ENCODE assay signal across 1 cellular context in the genomic region with DNA sequence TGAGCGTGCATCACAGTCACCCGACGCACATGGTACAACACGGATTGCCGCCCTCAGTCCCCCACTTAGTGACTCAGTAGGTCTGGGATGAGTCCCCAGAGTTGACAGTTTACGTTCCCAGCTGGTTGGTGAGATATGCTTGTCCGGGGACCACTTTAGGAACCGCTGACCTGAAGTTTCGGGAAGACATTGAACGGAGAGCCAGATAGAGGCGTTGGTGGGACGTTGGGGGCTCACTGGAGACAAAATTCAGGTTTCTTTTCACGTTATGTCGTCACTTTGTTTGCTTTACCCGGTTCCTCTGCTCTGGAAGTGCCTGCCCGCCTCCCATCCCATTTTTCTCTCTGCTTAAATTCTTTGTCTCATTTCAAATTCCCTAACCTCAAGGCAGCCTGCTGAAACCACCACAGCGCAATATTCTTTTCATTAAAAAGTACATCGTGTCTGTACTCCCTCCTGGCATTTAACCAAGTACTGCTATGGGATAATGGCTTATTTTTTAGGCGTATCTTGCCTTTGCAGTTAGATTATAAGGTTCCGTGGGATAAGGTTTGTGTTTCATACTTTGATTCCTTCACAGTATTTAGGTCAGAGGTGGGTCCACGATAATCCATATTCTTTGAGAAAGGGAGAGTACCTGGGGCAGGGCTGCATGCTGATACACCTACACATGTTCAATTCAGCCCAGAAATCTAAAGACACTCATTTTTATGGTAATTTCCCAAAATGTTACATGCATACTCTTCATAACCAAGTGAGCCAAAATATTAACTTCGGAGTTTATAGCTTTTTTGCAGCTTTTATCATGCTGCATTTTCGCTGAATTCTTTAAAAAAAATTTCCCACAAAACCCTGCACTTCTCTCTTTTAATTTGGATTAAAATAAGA.
TF ChIP-seq lines count a peak whose summit lies in the region.

No MANE protein-coding gene starts in this region.

TF ChIP-seq in H1, 55 proteins besides CTCF, POLR2A, EP300 and RAD21:
- TF ChIP-seq SAP30 (IDR thresholded peaks at IDR 0.05; ENCODE audit: insufficient read depth, insufficient replicate concordance, low read length), result peak; percentile 40
- no peak for TF ChIP-seq CTBP2 (IDR thresholded peaks at IDR 0.05; ENCODE audit: borderline replicate concordance, insufficient read depth, insufficient read length, low read length)
- TF ChIP-seq, protein P1, sequence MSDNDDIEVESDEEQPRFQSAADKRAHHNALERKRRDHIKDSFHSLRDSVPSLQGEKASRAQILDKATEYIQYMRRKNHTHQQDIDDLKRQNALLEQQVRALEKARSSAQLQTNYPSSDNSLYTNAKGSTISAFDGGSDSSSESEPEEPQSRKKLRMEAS (IDR thresholded peaks at IDR 0.05), result peak; percentile 91
- no peak for TF ChIP-seq SIN3A (conservative IDR thresholded peaks at IDR 0.05 in 1 of 2, IDR thresholded peaks at IDR 0.05 in 1 of 2; ENCODE audit: low read depth in 1 of 2, low read length in 2 of 2)
- no peak for TF ChIP-seq TAF1 (IDR thresholded peaks at IDR 0.05; ENCODE audit: low read depth, low read length)
- TF ChIP-seq SIX5 (IDR thresholded peaks at IDR 0.05; ENCODE audit: low read depth, low read length), result no peak
- no peak for TF ChIP-seq EZH2 (IDR thresholded peaks at IDR 0.05; ENCODE audit: low read depth, low read length, severe bottlenecking)
- no peak for TF ChIP-seq KDM1A (IDR thresholded peaks at IDR 0.05; ENCODE audit: borderline replicate concordance, low read length)
- TF ChIP-seq GTF2F1 (IDR thresholded peaks at IDR 0.05; ENCODE audit: borderline replicate concordance, low read depth, low read length), result no peak
- no peak for TF ChIP-seq MAFK (IDR thresholded peaks at IDR 0.05; ENCODE audit: low read depth, low read length)
- TF ChIP-seq YY1 (IDR thresholded peaks at IDR 0.05; ENCODE audit: low read depth, low read length), result no peak
- TF ChIP-seq, protein P2, sequence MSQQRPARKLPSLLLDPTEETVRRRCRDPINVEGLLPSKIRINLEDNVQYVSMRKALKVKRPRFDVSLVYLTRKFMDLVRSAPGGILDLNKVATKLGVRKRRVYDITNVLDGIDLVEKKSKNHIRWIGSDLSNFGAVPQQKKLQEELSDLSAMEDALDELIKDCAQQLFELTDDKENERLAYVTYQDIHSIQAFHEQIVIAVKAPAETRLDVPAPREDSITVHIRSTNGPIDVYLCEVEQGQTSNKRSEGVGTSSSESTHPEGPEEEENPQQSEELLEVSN (IDR thresholded peaks at IDR 0.05), result peak; percentile 94
- no peak for TF ChIP-seq HDAC6 (IDR thresholded peaks at IDR 0.05; ENCODE audit: low read depth, low read length)
- TF ChIP-seq FOSL1 (IDR thresholded peaks at IDR 0.05; ENCODE audit: insufficient read depth, low read depth, low read length), result no peak
- no peak for TF ChIP-seq SP1 (IDR thresholded peaks at IDR 0.05; ENCODE audit: low read depth, low read length)
- no peak for TF ChIP-seq SP4 (IDR thresholded peaks at IDR 0.05; ENCODE audit: low read length)
- TF ChIP-seq POU5F1 (IDR thresholded peaks at IDR 0.05; ENCODE audit: low read depth, low read length), result no peak
- no peak for TF ChIP-seq BACH1 (IDR thresholded peaks at IDR 0.05; ENCODE audit: low read length)
- TF ChIP-seq NRF1 (IDR thresholded peaks at IDR 0.05; ENCODE audit: low read depth, low read length), result no peak
- TF ChIP-seq, protein P3, sequence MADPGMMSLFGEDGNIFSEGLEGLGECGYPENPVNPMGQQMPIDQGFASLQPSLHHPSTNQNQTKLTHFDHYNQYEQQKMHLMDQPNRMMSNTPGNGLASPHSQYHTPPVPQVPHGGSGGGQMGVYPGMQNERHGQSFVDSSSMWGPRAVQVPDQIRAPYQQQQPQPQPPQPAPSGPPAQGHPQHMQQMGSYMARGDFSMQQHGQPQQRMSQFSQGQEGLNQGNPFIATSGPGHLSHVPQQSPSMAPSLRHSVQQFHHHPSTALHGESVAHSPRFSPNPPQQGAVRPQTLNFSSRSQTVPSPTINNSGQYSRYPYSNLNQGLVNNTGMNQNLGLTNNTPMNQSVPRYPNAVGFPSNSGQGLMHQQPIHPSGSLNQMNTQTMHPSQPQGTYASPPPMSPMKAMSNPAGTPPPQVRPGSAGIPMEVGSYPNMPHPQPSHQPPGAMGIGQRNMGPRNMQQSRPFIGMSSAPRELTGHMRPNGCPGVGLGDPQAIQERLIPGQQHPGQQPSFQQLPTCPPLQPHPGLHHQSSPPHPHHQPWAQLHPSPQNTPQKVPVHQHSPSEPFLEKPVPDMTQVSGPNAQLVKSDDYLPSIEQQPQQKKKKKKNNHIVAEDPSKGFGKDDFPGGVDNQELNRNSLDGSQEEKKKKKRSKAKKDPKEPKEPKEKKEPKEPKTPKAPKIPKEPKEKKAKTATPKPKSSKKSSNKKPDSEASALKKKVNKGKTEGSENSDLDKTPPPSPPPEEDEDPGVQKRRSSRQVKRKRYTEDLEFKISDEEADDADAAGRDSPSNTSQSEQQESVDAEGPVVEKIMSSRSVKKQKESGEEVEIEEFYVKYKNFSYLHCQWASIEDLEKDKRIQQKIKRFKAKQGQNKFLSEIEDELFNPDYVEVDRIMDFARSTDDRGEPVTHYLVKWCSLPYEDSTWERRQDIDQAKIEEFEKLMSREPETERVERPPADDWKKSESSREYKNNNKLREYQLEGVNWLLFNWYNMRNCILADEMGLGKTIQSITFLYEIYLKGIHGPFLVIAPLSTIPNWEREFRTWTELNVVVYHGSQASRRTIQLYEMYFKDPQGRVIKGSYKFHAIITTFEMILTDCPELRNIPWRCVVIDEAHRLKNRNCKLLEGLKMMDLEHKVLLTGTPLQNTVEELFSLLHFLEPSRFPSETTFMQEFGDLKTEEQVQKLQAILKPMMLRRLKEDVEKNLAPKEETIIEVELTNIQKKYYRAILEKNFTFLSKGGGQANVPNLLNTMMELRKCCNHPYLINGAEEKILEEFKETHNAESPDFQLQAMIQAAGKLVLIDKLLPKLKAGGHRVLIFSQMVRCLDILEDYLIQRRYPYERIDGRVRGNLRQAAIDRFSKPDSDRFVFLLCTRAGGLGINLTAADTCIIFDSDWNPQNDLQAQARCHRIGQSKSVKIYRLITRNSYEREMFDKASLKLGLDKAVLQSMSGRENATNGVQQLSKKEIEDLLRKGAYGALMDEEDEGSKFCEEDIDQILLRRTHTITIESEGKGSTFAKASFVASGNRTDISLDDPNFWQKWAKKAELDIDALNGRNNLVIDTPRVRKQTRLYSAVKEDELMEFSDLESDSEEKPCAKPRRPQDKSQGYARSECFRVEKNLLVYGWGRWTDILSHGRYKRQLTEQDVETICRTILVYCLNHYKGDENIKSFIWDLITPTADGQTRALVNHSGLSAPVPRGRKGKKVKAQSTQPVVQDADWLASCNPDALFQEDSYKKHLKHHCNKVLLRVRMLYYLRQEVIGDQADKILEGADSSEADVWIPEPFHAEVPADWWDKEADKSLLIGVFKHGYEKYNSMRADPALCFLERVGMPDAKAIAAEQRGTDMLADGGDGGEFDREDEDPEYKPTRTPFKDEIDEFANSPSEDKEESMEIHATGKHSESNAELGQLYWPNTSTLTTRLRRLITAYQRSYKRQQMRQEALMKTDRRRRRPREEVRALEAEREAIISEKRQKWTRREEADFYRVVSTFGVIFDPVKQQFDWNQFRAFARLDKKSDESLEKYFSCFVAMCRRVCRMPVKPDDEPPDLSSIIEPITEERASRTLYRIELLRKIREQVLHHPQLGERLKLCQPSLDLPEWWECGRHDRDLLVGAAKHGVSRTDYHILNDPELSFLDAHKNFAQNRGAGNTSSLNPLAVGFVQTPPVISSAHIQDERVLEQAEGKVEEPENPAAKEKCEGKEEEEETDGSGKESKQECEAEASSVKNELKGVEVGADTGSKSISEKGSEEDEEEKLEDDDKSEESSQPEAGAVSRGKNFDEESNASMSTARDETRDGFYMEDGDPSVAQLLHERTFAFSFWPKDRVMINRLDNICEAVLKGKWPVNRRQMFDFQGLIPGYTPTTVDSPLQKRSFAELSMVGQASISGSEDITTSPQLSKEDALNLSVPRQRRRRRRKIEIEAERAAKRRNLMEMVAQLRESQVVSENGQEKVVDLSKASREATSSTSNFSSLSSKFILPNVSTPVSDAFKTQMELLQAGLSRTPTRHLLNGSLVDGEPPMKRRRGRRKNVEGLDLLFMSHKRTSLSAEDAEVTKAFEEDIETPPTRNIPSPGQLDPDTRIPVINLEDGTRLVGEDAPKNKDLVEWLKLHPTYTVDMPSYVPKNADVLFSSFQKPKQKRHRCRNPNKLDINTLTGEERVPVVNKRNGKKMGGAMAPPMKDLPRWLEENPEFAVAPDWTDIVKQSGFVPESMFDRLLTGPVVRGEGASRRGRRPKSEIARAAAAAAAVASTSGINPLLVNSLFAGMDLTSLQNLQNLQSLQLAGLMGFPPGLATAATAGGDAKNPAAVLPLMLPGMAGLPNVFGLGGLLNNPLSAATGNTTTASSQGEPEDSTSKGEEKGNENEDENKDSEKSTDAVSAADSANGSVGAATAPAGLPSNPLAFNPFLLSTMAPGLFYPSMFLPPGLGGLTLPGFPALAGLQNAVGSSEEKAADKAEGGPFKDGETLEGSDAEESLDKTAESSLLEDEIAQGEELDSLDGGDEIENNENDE (IDR thresholded peaks at IDR 0.05; ENCODE audit: insufficient replicate concordance, low read length), result no peak
- no peak for TF ChIP-seq PHF8 (conservative IDR thresholded peaks at IDR 0.05; ENCODE audit: low read depth, low read length)
- TF ChIP-seq TCF12 (IDR thresholded peaks at IDR 0.05; ENCODE audit: low read depth, low read length), result no peak
- TF ChIP-seq RNF2 (IDR thresholded peaks at IDR 0.05; ENCODE audit: borderline replicate concordance, low read depth, low read length, missing control alignments, poor library complexity, severe bottlenecking), result no peak
- no peak for TF ChIP-seq RXRA (IDR thresholded peaks at IDR 0.05; ENCODE audit: insufficient read depth, low read depth, low read length)
- no peak for TF ChIP-seq CHD2 (IDR thresholded peaks at IDR 0.05; ENCODE audit: low read length)
- no peak for TF ChIP-seq ZNF274 (IDR thresholded peaks at IDR 0.05; ENCODE audit: borderline replicate concordance, extremely low read depth, low read length)
